ENCODE assay signal across 2 cellular contexts in the genomic region with DNA sequence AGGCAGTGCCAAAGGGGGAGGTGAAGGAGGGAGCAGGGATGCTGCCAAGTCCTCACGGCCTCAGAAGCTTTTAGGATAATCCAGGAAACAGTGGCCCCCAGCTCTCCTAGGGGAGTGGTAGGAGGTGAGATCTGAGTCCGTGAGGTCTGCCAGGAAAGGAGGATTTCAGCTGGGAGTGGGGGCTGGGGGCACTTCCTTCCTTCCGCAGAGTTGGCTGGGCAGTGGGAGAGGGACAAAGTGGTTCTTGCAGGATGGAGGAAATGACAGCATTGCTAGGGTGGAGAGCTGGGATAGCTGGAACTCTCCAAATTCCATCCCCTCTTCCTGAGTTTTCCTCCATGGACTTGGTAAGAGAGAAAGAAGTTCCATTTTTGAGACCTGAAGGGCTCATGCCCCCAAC.
A peak's percentile ranks its signal among the peaks of the same experiment; 100 is the strongest.
TF ChIP-seq lines count a peak whose summit lies in the region.

No MANE protein-coding gene starts in this region.

TF ChIP-seq in PFSK-1, 5 proteins besides CTCF, POLR2A, EP300 and RAD21:
- no peak for TF ChIP-seq TAF1 (IDR thresholded peaks at IDR 0.05; ENCODE audit: borderline replicate concordance, insufficient read depth, low read length)
- TF ChIP-seq, protein P1, sequence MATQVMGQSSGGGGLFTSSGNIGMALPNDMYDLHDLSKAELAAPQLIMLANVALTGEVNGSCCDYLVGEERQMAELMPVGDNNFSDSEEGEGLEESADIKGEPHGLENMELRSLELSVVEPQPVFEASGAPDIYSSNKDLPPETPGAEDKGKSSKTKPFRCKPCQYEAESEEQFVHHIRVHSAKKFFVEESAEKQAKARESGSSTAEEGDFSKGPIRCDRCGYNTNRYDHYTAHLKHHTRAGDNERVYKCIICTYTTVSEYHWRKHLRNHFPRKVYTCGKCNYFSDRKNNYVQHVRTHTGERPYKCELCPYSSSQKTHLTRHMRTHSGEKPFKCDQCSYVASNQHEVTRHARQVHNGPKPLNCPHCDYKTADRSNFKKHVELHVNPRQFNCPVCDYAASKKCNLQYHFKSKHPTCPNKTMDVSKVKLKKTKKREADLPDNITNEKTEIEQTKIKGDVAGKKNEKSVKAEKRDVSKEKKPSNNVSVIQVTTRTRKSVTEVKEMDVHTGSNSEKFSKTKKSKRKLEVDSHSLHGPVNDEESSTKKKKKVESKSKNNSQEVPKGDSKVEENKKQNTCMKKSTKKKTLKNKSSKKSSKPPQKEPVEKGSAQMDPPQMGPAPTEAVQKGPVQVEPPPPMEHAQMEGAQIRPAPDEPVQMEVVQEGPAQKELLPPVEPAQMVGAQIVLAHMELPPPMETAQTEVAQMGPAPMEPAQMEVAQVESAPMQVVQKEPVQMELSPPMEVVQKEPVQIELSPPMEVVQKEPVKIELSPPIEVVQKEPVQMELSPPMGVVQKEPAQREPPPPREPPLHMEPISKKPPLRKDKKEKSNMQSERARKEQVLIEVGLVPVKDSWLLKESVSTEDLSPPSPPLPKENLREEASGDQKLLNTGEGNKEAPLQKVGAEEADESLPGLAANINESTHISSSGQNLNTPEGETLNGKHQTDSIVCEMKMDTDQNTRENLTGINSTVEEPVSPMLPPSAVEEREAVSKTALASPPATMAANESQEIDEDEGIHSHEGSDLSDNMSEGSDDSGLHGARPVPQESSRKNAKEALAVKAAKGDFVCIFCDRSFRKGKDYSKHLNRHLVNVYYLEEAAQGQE (IDR thresholded peaks at IDR 0.05; ENCODE audit: insufficient read depth in 1 of 2, low read depth in 2 of 2, low read length in 2 of 2): peak; percentile 54 to 60; a peak in 2 of 4 replicates
- TF ChIP-seq FOXP2 (optimal IDR thresholded peaks at IDR 0.05; ENCODE audit: borderline replicate concordance, extremely low read depth, extremely low read length, insufficient read depth): peak; percentile 55
- 0 out of 2 replicates have a peak, but pooled peaks have one; percentile 28 for TF ChIP-seq POLR2AphosphoS5 (IDR thresholded peaks at IDR 0.05; ENCODE audit: low read depth, low read length)
- no peak; the same call in 1 of the 2 replicates for TF ChIP-seq SIN3A (IDR thresholded peaks at IDR 0.05; ENCODE audit: borderline replicate concordance, insufficient read depth, low read length)
TF ChIP-seq in PFSK-1: peak in this region for 3.

TF ChIP-seq in endothelial cell of umbilical vein, 7 proteins besides CTCF, POLR2A, EP300 and RAD21:
- peak; percentile 64 for TF ChIP-seq POLR2AphosphoS5 (IDR thresholded peaks at IDR 0.05; ENCODE audit: insufficient read depth, low read depth, low read length)
- TF ChIP-seq EZH2 (IDR thresholded peaks at IDR 0.05; ENCODE audit: borderline replicate concordance, low read depth, low read length, severe bottlenecking): no peak
